In genomic region chr6:160367798-160368547, GRCh38 we compare ENCODE assay signal across 24 cellular contexts. TPM values are rescaled to one million over a fixed set of nuclear protein-coding genes. Genes with fewer than 3 reads are reported as not detected.
"Had no signal": no experiment of that assay in that cellular context is flagged by ENCODE, and none has a peak within 500 bp of the region (broad histone marks: within the 10 kb centered on the region; RNA-seq: fewer than 3 reads in every experiment).

No MANE protein-coding gene starts in this region.

- ATAC-seq: body of pancreas, left ventricle myocardium superior, sciatic nerve had no signal

- H3K4me3 ChIP-seq: body of pancreas, cardiac muscle cell, testis had no signal

- H3K27me3 ChIP-seq: body of pancreas, cardiac muscle cell, testis had no signal

- H3K9me3 ChIP-seq: testis had no signal

- H3K36me3 ChIP-seq: cardiac muscle cell had no signal

- H3K4me1 ChIP-seq: body of pancreas, testis had no signal

- FAIRE-seq: small intestine had no signal

- DNase-seq: activated B cell treated with CpG ODN at 0.5 μM for 24 hours; activated CD4-positive, alpha-beta memory T cell treated with anti-CD3 and anti-CD28 coated beads for 36 hours; activated CD4-positive, alpha-beta T cell treated with anti-CD3 and anti-CD28 coated beads for 4 hours; activated naive CD4-positive, alpha-beta T cell treated with Interleukin-2 at 50 U/mL for 16 hours; activated naive CD8-positive, alpha-beta T cell treated with anti-CD3 and anti-CD28 coated beads for 36 hours; activated T-cell treated with anti-CD3 and anti-CD28 coated beads, Interleukin-2, amount 50 U/mL, for 48 hours; body of pancreas; cortex of kidney; foreskin fibroblast; immature natural killer cell; left ventricle myocardium superior; nephron progenitor cell; nucleus accumbens; posterior cingulate gyrus; small intestine; stimulated activated CD4-positive, alpha-beta T cell treated with anti-CD3 and anti-CD28 coated beads, Interleukin-2, amount 100 ng/mL, for 24 hours; T1000; testis; trophoblast cell had no signal

- H3K27ac ChIP-seq: body of pancreas, cardiac muscle cell, epithelial cell of prostate, testis had no signal

RNA-seq across cellular contexts. Expression of gene SLC22A3, which starts 19.8 kb away (rescaled TPM):
- total RNA-seq: activated B cell treated with CpG ODN at 0.5 μM for 24 hours; activated CD4-positive, alpha-beta memory T cell treated with anti-CD3 and anti-CD28 coated beads for 36 hours; activated naive CD8-positive, alpha-beta T cell treated with anti-CD3 and anti-CD28 coated beads for 36 hours; mononuclear cell; T-helper 1 cell treated with Interleukin-12 subunit alpha and Interleukin-12 subunit beta and Interleukin-4 antibody, amounts not matched to agents 30 ng/mL and 1 ng/mL, for 36 hours had no signal
- polyA plus RNA-seq: cardiac muscle cell had no signal
